ENCODE assay signal across 11 cellular contexts in the genomic region with DNA sequence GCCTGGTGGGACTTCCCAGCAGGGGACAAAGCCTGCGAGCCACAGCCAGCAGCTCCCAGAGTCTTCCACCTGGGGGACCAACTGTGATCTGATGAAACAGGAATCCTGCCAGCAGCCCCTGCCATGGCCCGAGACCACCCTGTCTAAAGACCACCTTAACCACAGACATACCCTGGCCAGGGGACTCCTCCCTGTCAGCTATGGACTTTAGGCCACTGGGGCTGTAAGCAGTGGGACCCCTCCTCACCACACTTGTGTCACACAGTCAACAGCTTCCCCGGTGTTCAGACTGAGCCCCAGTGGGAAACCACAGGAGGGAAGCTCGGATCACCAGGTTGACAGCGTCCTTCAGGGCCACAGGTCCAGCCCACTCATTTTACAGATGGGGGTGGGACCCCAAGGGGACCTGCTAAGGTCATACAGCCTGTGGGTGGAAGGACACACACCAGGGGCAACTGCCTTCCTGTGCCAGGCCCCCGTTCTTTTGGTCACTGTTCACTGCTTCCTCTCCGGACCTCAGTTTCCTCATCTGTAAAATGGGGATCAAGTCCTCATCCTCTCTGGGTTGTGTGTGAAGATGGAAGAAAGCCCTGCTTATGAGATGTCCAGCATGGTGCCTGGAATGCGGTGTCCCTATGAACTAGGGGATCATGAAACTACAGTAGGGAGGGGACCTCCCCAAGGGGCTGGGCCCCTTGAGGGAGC. TPM values are rescaled to one million over a fixed set of nuclear protein-coding genes. Genes with fewer than 3 reads are reported as not detected.
A peak's percentile ranks its signal among the peaks of the same experiment; 100 is the strongest.
DNase-seq lines count a peak whose midpoint lies in the region; ATAC-seq and TF ChIP-seq lines count a peak whose summit lies in the region.
"Had no signal": no experiment of that assay in that cellular context is flagged by ENCODE, and none has a peak within 500 bp of the region (broad histone marks: within the 10 kb centered on the region; RNA-seq: fewer than 3 reads in every experiment).

No MANE protein-coding gene starts in this region.

- intact Hi-C loops in activated CD8-positive, alpha-beta T cell treated with anti-CD3 and anti-CD28 coated beads for 36 hours (cut with micrococcal nuclease) = no loop called here

- H3K4me3 Mint-ChIP-seq in type B pancreatic cell = peak overlapping the region; percentile 34
- H3K4me3 Mint-ChIP-seq in activated CD8-positive, alpha-beta T cell treated with anti-CD3 and anti-CD28 coated beads for 36 hours = no peak overlapping the region

- ATAC-seq in activated CD8-positive, alpha-beta T cell treated with anti-CD3 and anti-CD28 coated beads for 36 hours = no peak

- H3K36me3 ChIP-seq in mucosa of stomach (ENCODE audit: control insufficient read depth, insufficient read depth, low read length) = peaks cover 9% of the 10 kb centered on the region
- H3K36me3 ChIP-seq: neutrophil had no signal

- H3K27me3 Mint-ChIP-seq in type B pancreatic cell = no peaks in the 10 kb centered on the region
- peaks cover 2% of the 10 kb centered on the region for H3K27me3 Mint-ChIP-seq in activated CD8-positive, alpha-beta T cell treated with anti-CD3 and anti-CD28 coated beads for 36 hours

- H3K27ac Mint-ChIP-seq in type B pancreatic cell = peak overlapping the region; percentile 96
- no peak overlapping the region for H3K27ac Mint-ChIP-seq in activated CD8-positive, alpha-beta T cell treated with anti-CD3 and anti-CD28 coated beads for 36 hours

- peaks cover 78% of the 10 kb centered on the region for H3K4me1 ChIP-seq in mucosa of stomach (ENCODE audit: control insufficient read depth, insufficient read depth, low read length)

- peak overlapping the region; percentile 29 for H3K27ac ChIP-seq in cingulate gyrus (ENCODE audit: low read depth, low read length)
- H3K27ac ChIP-seq: 22Rv1, neutrophil had no signal

- TF ChIP-seq CTCF in type B pancreatic cell (conservative IDR thresholded peaks at IDR 0.05) = no peak
- TF ChIP-seq CTCF in activated CD8-positive, alpha-beta T cell treated with anti-CD3 and anti-CD28 coated beads for 36 hours (IDR thresholded peaks at IDR 0.05) = no peak

- H3K9me3 ChIP-seq in mucosa of stomach (ENCODE audit: control insufficient read depth, low read length) = no peaks in the 10 kb centered on the region
- H3K9me3 ChIP-seq: neutrophil had no signal

- peak in 2 of 3 experiments; percentile 26 to 36 for DNase-seq in NCI-H1417 (lab: John Stamatoyannopoulos, UW)
- no peak for DNase-seq in NCI-H1417 treated with DMSO at 0.1 percent for 48 hours (lab: John Stamatoyannopoulos, UW)
- no peak for DNase-seq in type B pancreatic cell (ENCODE audit: extremely low spot score, unreplicated experiment)
- DNase-seq in activated CD8-positive, alpha-beta T cell treated with anti-CD3 and anti-CD28 coated beads for 36 hours = no peak
- no peak for DNase-seq in NCI-H2227 (lab: John Stamatoyannopoulos, UW; ENCODE audit: unreplicated experiment)
- DNase-seq in GM03348 (ENCODE audit: low spot score) = no peak
- DNase-seq: T-helper 2 cell had no signal

- peak overlapping the region; percentile 22 for H3K4me3 ChIP-seq in mucosa of stomach (ENCODE audit: low read length)

- CTCF ChIA-PET in activated CD8-positive, alpha-beta T cell treated with anti-CD3 and anti-CD28 coated beads for 36 hours (lab: Charles Lee) = interaction anchor here (1.6 kb wide), 1 partner anchor 43 kb away, joined by 4 read pairs; no protein-coding TSS in a partner anchor

- peak overlapping the region; percentile 40 for H3K9ac ChIP-seq in mucosa of stomach (ENCODE audit: low read length)

- peaks cover 28% of the 10 kb centered on the region for H3K36me3 Mint-ChIP-seq in type B pancreatic cell
- H3K36me3 Mint-ChIP-seq in activated CD8-positive, alpha-beta T cell treated with anti-CD3 and anti-CD28 coated beads for 36 hours (ENCODE audit: low read depth) = no peaks in the 10 kb centered on the region

- no peaks in the 10 kb centered on the region for H3K27me3 ChIP-seq in mucosa of stomach (ENCODE audit: control insufficient read depth, insufficient read depth, low read length)

- peaks cover 46% of the 10 kb centered on the region for H3K4me1 Mint-ChIP-seq in type B pancreatic cell (ENCODE audit: unreplicated experiment)
- H3K4me1 Mint-ChIP-seq in activated CD8-positive, alpha-beta T cell treated with anti-CD3 and anti-CD28 coated beads for 36 hours (ENCODE audit: low read depth) = peaks cover 15% of the 10 kb centered on the region

- POLR2A ChIA-PET in activated CD8-positive, alpha-beta T cell treated with anti-CD3 and anti-CD28 coated beads for 36 hours (lab: Charles Lee) = no interaction called here

- no peaks in the 10 kb centered on the region for H3K9me3 Mint-ChIP-seq in type B pancreatic cell
- no peaks in the 10 kb centered on the region for H3K9me3 Mint-ChIP-seq in activated CD8-positive, alpha-beta T cell treated with anti-CD3 and anti-CD28 coated beads for 36 hours

RNA-seq across cellular contexts. Expression of a gene that starts 11.4 kb away (rescaled TPM):
- 40.3 and 77.9 TPM in 2 replicates for total RNA-seq in type B pancreatic cell (ENCODE audit: low replicate concordance)
- not detected for total RNA-seq in activated CD8-positive, alpha-beta T cell treated with anti-CD3 and anti-CD28 coated beads for 36 hours

Comparison
In these comparisons a context has a peak if more than half of its experiments do, and no peak if none do; other contexts are left out.
1. DNase-seq: peak in NCI-H1417 (2 of 3); none in NCI-H1417 treated with DMSO at 0.1 percent for 48 hours (single experiment), type B pancreatic cell (single experiment), activated CD8-positive, alpha-beta T cell treated with anti-CD3 and anti-CD28 coated beads for 36 hours (single experiment), NCI-H2227 (single experiment) and GM03348 (single experiment).
2. RNA of a gene that starts 11.4 kb away (total RNA-seq): 40.3 to 77.9 TPM in type B pancreatic cell; not detected in activated CD8-positive, alpha-beta T cell treated with anti-CD3 and anti-CD28 coated beads for 36 hours; every median in the first group is over 10 times any median in the second.